8 cellular contexts compared by ENCODE assay signal in genomic region chr7:601573-602340, GRCh38.
DNase-seq lines count a peak whose midpoint lies in the region; ATAC-seq and TF ChIP-seq lines count a peak whose summit lies in the region.

No MANE protein-coding gene starts in this region.

- H3K27ac ChIP-seq in skin epidermis = peak overlapping the region; percentile 67 to 97 (median 85)

- H3K4me3 ChIP-seq in skin epidermis = peak overlapping the region in 2 of 7 experiments; percentile 3 to 14

- peak; percentile 40 for ATAC-seq in HG03039 (IDR thresholded peaks at IDR 0.05; ENCODE audit: unreplicated experiment)
- ATAC-seq in GM18858 (IDR thresholded peaks at IDR 0.05; ENCODE audit: unreplicated experiment) = no peak

- TF ChIP-seq CTCF in GM13976 (IDR thresholded peaks at IDR 0.05; ENCODE audit: borderline replicate concordance, control extremely low read depth, extremely low read depth, insufficient read depth, missing control alignments) = no peak

- peak; percentile 88 for DNase-seq in GM13976 (ENCODE audit: low spot score)
- peak; percentile 81 to 91 for DNase-seq in activated CD4-positive, alpha-beta T cell treated with anti-CD3 and anti-CD28 coated beads, Interleukin-2, amount 50 U/mL, for 24 hours (ENCODE audit: low read depth in 1 of 2, low spot score in 1 of 2)
- peak; percentile 72 for DNase-seq in effector CD4-positive, alpha-beta T cell
- DNase-seq in NCI-H1930 (lab: John Stamatoyannopoulos, UW) = no peak
- DNase-seq in NCI-H2081 treated with DMSO at 0.1 percent for 48 hours (lab: John Stamatoyannopoulos, UW) = no peak

- in situ Hi-C loops in GM13976 (cut with MboI; ENCODE audit: low sequenced_read_pairs, unreplicated experiment) = no loop called here

Comparison
In these comparisons a context has a peak if more than half of its experiments do, and no peak if none do; other contexts are left out.
1. DNase-seq: peak in GM13976 (single experiment), activated CD4-positive, alpha-beta T cell treated with anti-CD3 and anti-CD28 coated beads, Interleukin-2, amount 50 U/mL, for 24 hours (2 of 2) and effector CD4-positive, alpha-beta T cell (single experiment); none in NCI-H1930 (0 of 2) and NCI-H2081 treated with DMSO at 0.1 percent for 48 hours (single experiment).